Comparison of ENCODE assay signal across 8 cellular contexts in genomic region chr9:74645007-74645639, GRCh38.
DNase-seq lines count a peak whose midpoint lies in the region; ATAC-seq and TF ChIP-seq lines count a peak whose summit lies in the region.

No MANE protein-coding gene starts in this region.

- no peak overlapping the region for H2BK120ac ChIP-seq in mesenchymal stem cell (ENCODE audit: low read depth, low read length)

- no peaks in the 10 kb centered on the region for H3K4me1 Mint-ChIP-seq in naive thymus-derived CD4-positive, alpha-beta T cell

- H4K8ac ChIP-seq in mesenchymal stem cell (ENCODE audit: low read length) = no peak overlapping the region

- no peak overlapping the region for H2AFZ ChIP-seq in mesenchymal stem cell (ENCODE audit: low read depth, low read length)

- no peak overlapping the region for H3K27ac ChIP-seq in adrenal gland
- H3K27ac ChIP-seq in mesenchymal stem cell (ENCODE audit: low read length, poor library complexity, severe bottlenecking) = no peak overlapping the region
- H3K27ac ChIP-seq in naive thymus-derived CD4-positive, alpha-beta T cell (ENCODE audit: low read depth, low read length) = no peak overlapping the region
- no peak overlapping the region for H3K27ac ChIP-seq in stomach

- no peak overlapping the region for H3K14ac ChIP-seq in mesenchymal stem cell (ENCODE audit: low read length in 2 of 2)

- no peak overlapping the region for H2BK15ac ChIP-seq in mesenchymal stem cell (ENCODE audit: low read depth, poor library complexity, severe bottlenecking)

- H2BK12ac ChIP-seq in mesenchymal stem cell (ENCODE audit: low read length in 2 of 2) = no peak overlapping the region

- DNase-seq in NCI-H748 (lab: John Stamatoyannopoulos, UW; ENCODE audit: unreplicated experiment) (peak; percentile 17), NCI-H748 treated with DMSO at 0.1 percent for 48 hours (lab: John Stamatoyannopoulos, UW) (no peak), adrenal gland (peak in 1 of 7 donors; percentile 4), mesenchymal stem cell (peak; percentile 5), stomach (no peak)
- DNase-seq in naive thymus-derived CD4-positive, alpha-beta T cell = no peak

- H3K27me3 Mint-ChIP-seq in naive thymus-derived CD4-positive, alpha-beta T cell = peaks cover 0 to 20% (median 4%) of the 10 kb centered on the region in 5 donors

- H3K4me3 ChIP-seq in adrenal gland = no peak overlapping the region
- H3K4me3 ChIP-seq in mesenchymal stem cell (ENCODE audit: insufficient read depth in 1 of 2, low read depth in 1 of 2, low read length in 2 of 2) = no peak overlapping the region
- H3K4me3 ChIP-seq in naive thymus-derived CD4-positive, alpha-beta T cell (ENCODE audit: low read length) = no peak overlapping the region
- no peak overlapping the region for H3K4me3 ChIP-seq in stomach

- no peak overlapping the region for H3K4ac ChIP-seq in mesenchymal stem cell (ENCODE audit: low read depth in 1 of 2, low read length in 2 of 2)

- POLR2A ChIA-PET in naive thymus-derived CD4-positive, alpha-beta T cell (lab: Charles Lee) = no interaction called here

- TF ChIP-seq CTCF in adrenal gland (IDR thresholded peaks at IDR 0.05) = peak; percentile 25 to 54 (median 40)
- peak in 1 of 7 experiments; percentile 22 for TF ChIP-seq CTCF in stomach (IDR thresholded peaks at IDR 0.05)

- H3K27me3 ChIP-seq in adrenal gland (no peaks in the 10 kb centered on the region), mesenchymal stem cell (ENCODE audit: control insufficient read depth in 1 of 2, insufficient read depth in 1 of 2, low read length in 2 of 2) (peaks cover 0 to 6% of the 10 kb centered on the region in 2 experiments), stomach (no peaks in the 10 kb centered on the region)
- no peaks in the 10 kb centered on the region for H3K27me3 ChIP-seq in naive thymus-derived CD4-positive, alpha-beta T cell (ENCODE audit: control insufficient read depth in 2 of 2, insufficient read depth in 2 of 2, low read length in 2 of 2)

- H2BK5ac ChIP-seq in mesenchymal stem cell (ENCODE audit: low read depth, low read length, poor library complexity, severe bottlenecking) = no peak overlapping the region

- no peaks in the 10 kb centered on the region for H3K9me3 ChIP-seq in adrenal gland (replicated peaks in 1 of 3)
- no peaks in the 10 kb centered on the region for H3K9me3 ChIP-seq in mesenchymal stem cell (ENCODE audit: control insufficient read depth, low read length)
- H3K9me3 ChIP-seq in naive thymus-derived CD4-positive, alpha-beta T cell (ENCODE audit: control insufficient read depth in 2 of 3, low read length in 3 of 3) = no peaks in the 10 kb centered on the region
- no peaks in the 10 kb centered on the region for H3K9me3 ChIP-seq in stomach

- H3K23ac ChIP-seq in mesenchymal stem cell (ENCODE audit: low read length in 2 of 2) = no peak overlapping the region

- no peak overlapping the region for H3K18ac ChIP-seq in mesenchymal stem cell (ENCODE audit: low read depth in 1 of 2, low read length in 2 of 2)

- no peak for TF ChIP-seq POLR2A in adrenal gland (IDR thresholded peaks at IDR 0.05)
- no peak for TF ChIP-seq POLR2A in stomach (IDR thresholded peaks at IDR 0.05)

- no peak for TF ChIP-seq EP300 in stomach (IDR thresholded peaks at IDR 0.05)

- H3K9me3 Mint-ChIP-seq in naive thymus-derived CD4-positive, alpha-beta T cell = no peaks in the 10 kb centered on the region

- no peak overlapping the region for H3K4me2 ChIP-seq in mesenchymal stem cell (ENCODE audit: low read length, poor library complexity, severe bottlenecking)

- CTCF ChIA-PET in naive thymus-derived CD4-positive, alpha-beta T cell (lab: Charles Lee) = no interaction called here

- H3K79me1 ChIP-seq in mesenchymal stem cell (replicated peaks; ENCODE audit: low read length, poor library complexity, severe bottlenecking) = no peaks in the 10 kb centered on the region

- H3K36me3 Mint-ChIP-seq in naive thymus-derived CD4-positive, alpha-beta T cell = no peaks in the 10 kb centered on the region

- no peak overlapping the region for H4K91ac ChIP-seq in mesenchymal stem cell (ENCODE audit: low read length)

- H3K4me1 ChIP-seq in adrenal gland (replicated peaks in 1 of 2) (no peaks in the 10 kb centered on the region), mesenchymal stem cell (ENCODE audit: control insufficient read depth, insufficient read depth, low read depth, low read length) (no peaks in the 10 kb centered on the region), stomach (no peaks in the 10 kb centered on the region)
- H3K4me1 ChIP-seq in naive thymus-derived CD4-positive, alpha-beta T cell (ENCODE audit: control insufficient read depth in 2 of 2, insufficient read depth in 2 of 2, low read length in 2 of 2) = no peaks in the 10 kb centered on the region

- H3K9ac ChIP-seq in mesenchymal stem cell (ENCODE audit: low read length) = no peak overlapping the region

- ATAC-seq in HG03442 (IDR thresholded peaks at IDR 0.05; ENCODE audit: unreplicated experiment) (peak; percentile 62), GM21515 (IDR thresholded peaks at IDR 0.05; ENCODE audit: unreplicated experiment) (no peak)
- ATAC-seq in naive thymus-derived CD4-positive, alpha-beta T cell = no peak

- intact Hi-C loops in adrenal gland (cut with DNase I) (no loop called here), stomach (cut with DNase I; ENCODE audit: low total_unique reads) (no loop called here)
- intact Hi-C loops in naive thymus-derived CD4-positive, alpha-beta T cell (cut with micrococcal nuclease) = loop anchor here in 1 of 2 donors (10.0 kb wide), 2 partner anchors 960 to 1440 kb away; no protein-coding TSS in a partner anchor

- no peak overlapping the region for H2AK5ac ChIP-seq in mesenchymal stem cell (ENCODE audit: low read length, severe bottlenecking)

- H3K36me3 ChIP-seq in adrenal gland (replicated peaks in 1 of 2) = no peaks in the 10 kb centered on the region
- no peaks in the 10 kb centered on the region for H3K36me3 ChIP-seq in mesenchymal stem cell (ENCODE audit: control insufficient read depth in 1 of 2, insufficient read depth in 2 of 2, low read depth in 1 of 2, low read length in 2 of 2)
- H3K36me3 ChIP-seq in naive thymus-derived CD4-positive, alpha-beta T cell (ENCODE audit: control insufficient read depth in 2 of 3, insufficient read depth in 3 of 3, low read length in 3 of 3) = no peaks in the 10 kb centered on the region
- H3K36me3 ChIP-seq in stomach = no peaks in the 10 kb centered on the region

- H3K27ac Mint-ChIP-seq in naive thymus-derived CD4-positive, alpha-beta T cell = no peak overlapping the region

- H3K4me3 Mint-ChIP-seq in naive thymus-derived CD4-positive, alpha-beta T cell = no peak overlapping the region

- 57 to 67% (median 62%) methylated on average over 3 of the region's 3 CpGs for WGBS in adrenal gland, 4 donors
- WGBS in mesenchymal stem cell = no CpG with 5 or more reads among the region's 3 CpGs
- WGBS in stomach, 5 donors = 62 to 70% (median 68%) methylated on average over 3 of the region's 3 CpGs

Comparison
In these comparisons a context has a peak if more than half of its experiments do, and no peak if none do; other contexts are left out.
1. DNase-seq: peak in NCI-H748 (single experiment) and mesenchymal stem cell (single experiment); none in NCI-H748 treated with DMSO at 0.1 percent for 48 hours (single experiment), naive thymus-derived CD4-positive, alpha-beta T cell (0 of 9) and stomach (single experiment).